30 cellular contexts compared by ENCODE assay signal in the genomic region with DNA sequence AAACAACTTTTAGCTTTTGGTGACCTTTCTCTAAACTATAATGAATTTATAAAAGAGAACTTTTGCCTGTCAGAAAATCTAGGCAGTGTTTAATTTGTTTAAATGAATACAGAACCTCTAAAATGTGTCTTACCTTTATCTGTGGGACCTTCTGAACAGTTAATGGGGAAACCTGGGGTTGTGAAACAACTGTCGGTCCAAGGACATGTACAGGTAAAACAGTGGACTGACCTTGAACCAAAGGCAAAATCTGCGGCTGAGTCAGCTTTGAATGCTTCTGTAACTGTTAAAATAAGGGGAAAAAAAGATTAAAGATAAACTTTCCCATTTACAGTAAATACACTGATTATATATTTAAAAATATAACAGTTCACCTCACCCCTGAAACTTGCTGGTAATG.
"Had no signal": no experiment of that assay in that cellular context is flagged by ENCODE, and none has a peak within 500 bp of the region (broad histone marks: within the 10 kb centered on the region; RNA-seq: fewer than 3 reads in every experiment).

No MANE protein-coding gene starts in this region.

- H3K9ac ChIP-seq: neural progenitor cell, parathyroid adenoma had no signal

- DNase-seq: naive thymus-derived CD4-positive, alpha-beta T cell; natural killer cell; occipital lobe; ovary; posterior cingulate gyrus; psoas muscle; right cardiac atrium; spleen; stimulated activated CD4-positive, alpha-beta T cell treated with anti-CD3 and anti-CD28 coated beads, Interleukin-12 subunit alpha, Interleukin-12 subunit beta, amount 100 ng/mL, for 4 hours; stimulated activated CD4-positive, alpha-beta T cell treated with anti-CD3 and anti-CD28 coated beads, Interleukin-1b, Interleukin-23, amount 100 ng/mL, for 48 hours; stimulated activated CD4-positive, alpha-beta T cell treated with anti-CD3 and anti-CD28 coated beads, Interleukin-4, amount 100 ng/mL, for 24 hours; stimulated activated naive B cell treated with anti-CD40 and anti-IgM and Interleukin-4, amounts not matched to agents 10 μg/mL and 1 μg/mL and 100 μg/mL, for 72 hours; stimulated activated naive CD4-positive, alpha-beta T cell treated with Interleukin-2 at 50 U/mL for 16 hours; stomach; thyroid gland; trophoblast cell; upper lobe of left lung had no signal

- FAIRE-seq: urothelium cell line had no signal

- H3K4me1 Mint-ChIP-seq: naive thymus-derived CD4-positive, alpha-beta T cell; natural killer cell; neural progenitor cell; stimulated activated effector memory CD8-positive, alpha-beta T cell treated with anti-CD3 and anti-CD28 coated beads, Interleukin-12 subunit alpha, Interleukin-12 subunit beta, amount 100 ng/mL, for 72 hours; stimulated activated naive B cell treated with anti-CD40 and anti-IgM and Interleukin-4, amounts not matched to agents 10 μg/mL and 1 μg/mL and 100 μg/mL, for 72 hours had no signal

- H3K9me3 Mint-ChIP-seq: naive thymus-derived CD4-positive, alpha-beta T cell; natural killer cell; nephron; neural progenitor cell; stimulated activated effector memory CD8-positive, alpha-beta T cell treated with anti-CD3 and anti-CD28 coated beads, Interleukin-12 subunit alpha, Interleukin-12 subunit beta, amount 100 ng/mL, for 72 hours; stimulated activated naive B cell treated with anti-CD40 and anti-IgM and Interleukin-4, amounts not matched to agents 10 μg/mL and 1 μg/mL and 100 μg/mL, for 72 hours; stimulated activated naive CD8-positive, alpha-beta T cell treated with anti-CD3 and anti-CD28 coated beads, Interleukin-15, Interleukin-2, amounts not matched to agents 100 ng/mL and 50 ng/mL, for 24 hours had no signal

- H3K9me3 ChIP-seq: ovary, psoas muscle, spleen, stomach, thoracic aorta, thyroid gland, tibial nerve, upper lobe of left lung, vagina had no signal

- H2AFZ ChIP-seq: neural progenitor cell, parathyroid adenoma had no signal

- H3K27me3 ChIP-seq: neural progenitor cell, ovary, spleen, thyroid gland, tibial nerve, upper lobe of left lung, vagina had no signal

- H3K4me3 Mint-ChIP-seq: naive thymus-derived CD4-positive, alpha-beta T cell; natural killer cell; nephron; neural progenitor cell; stimulated activated effector memory CD8-positive, alpha-beta T cell treated with anti-CD3 and anti-CD28 coated beads, Interleukin-12 subunit alpha, Interleukin-12 subunit beta, amount 100 ng/mL, for 72 hours; stimulated activated naive B cell treated with anti-CD40 and anti-IgM and Interleukin-4, amounts not matched to agents 10 μg/mL and 1 μg/mL and 100 μg/mL, for 72 hours; stimulated activated naive CD8-positive, alpha-beta T cell treated with anti-CD3 and anti-CD28 coated beads, Interleukin-15, Interleukin-2, amounts not matched to agents 100 ng/mL and 50 ng/mL, for 24 hours had no signal

- H3K36me3 Mint-ChIP-seq: naive thymus-derived CD4-positive, alpha-beta T cell; natural killer cell; stimulated activated effector memory CD8-positive, alpha-beta T cell treated with anti-CD3 and anti-CD28 coated beads, Interleukin-12 subunit alpha, Interleukin-12 subunit beta, amount 100 ng/mL, for 72 hours; stimulated activated naive B cell treated with anti-CD40 and anti-IgM and Interleukin-4, amounts not matched to agents 10 μg/mL and 1 μg/mL and 100 μg/mL, for 72 hours had no signal

- H3K27ac Mint-ChIP-seq: naive thymus-derived CD4-positive, alpha-beta T cell; natural killer cell; nephron; neural progenitor cell; progenitor cell of endocrine pancreas; stimulated activated effector memory CD8-positive, alpha-beta T cell treated with anti-CD3 and anti-CD28 coated beads, Interleukin-12 subunit alpha, Interleukin-12 subunit beta, amount 100 ng/mL, for 72 hours; stimulated activated naive B cell treated with anti-CD40 and anti-IgM and Interleukin-4, amounts not matched to agents 10 μg/mL and 1 μg/mL and 100 μg/mL, for 72 hours; stimulated activated naive CD8-positive, alpha-beta T cell treated with anti-CD3 and anti-CD28 coated beads, Interleukin-15, Interleukin-2, amounts not matched to agents 100 ng/mL and 50 ng/mL, for 24 hours had no signal

- H3K79me2 ChIP-seq: parathyroid adenoma had no signal

- H3K27ac ChIP-seq: neural progenitor cell, ovary, parathyroid adenoma, psoas muscle, skin epidermis, spleen, stomach, thoracic aorta, thyroid gland, tibial nerve, upper lobe of left lung, vagina had no signal

- ATAC-seq: naive thymus-derived CD4-positive, alpha-beta T cell; natural killer cell; psoas muscle; right cardiac atrium; sciatic nerve; stimulated activated effector memory CD8-positive, alpha-beta T cell treated with anti-CD3 and anti-CD28 coated beads, Interleukin-12 subunit alpha, Interleukin-12 subunit beta, amount 100 ng/mL, for 72 hours; stimulated activated naive B cell treated with anti-CD40 and anti-IgM and Interleukin-4, amounts not matched to agents 10 μg/mL and 1 μg/mL and 100 μg/mL, for 72 hours had no signal

- H3K4me1 ChIP-seq: neural progenitor cell, parathyroid adenoma, psoas muscle, spleen, stomach, thyroid gland, tibial nerve, upper lobe of left lung, vagina had no signal

- H3K4me2 ChIP-seq: neural progenitor cell, smooth muscle cell had no signal

- H3K36me3 ChIP-seq: ovary, spleen, stomach, thoracic aorta, thyroid gland, upper lobe of left lung, vagina had no signal

- H3K4me3 ChIP-seq: neural progenitor cell, ovary, psoas muscle, skin epidermis, smooth muscle cell, spleen, stomach, thoracic aorta, thyroid gland, tibial nerve, upper lobe of left lung, vagina had no signal

- H3K27me3 Mint-ChIP-seq: naive thymus-derived CD4-positive, alpha-beta T cell; progenitor cell of endocrine pancreas; stimulated activated naive CD8-positive, alpha-beta T cell treated with anti-CD3 and anti-CD28 coated beads, Interleukin-15, Interleukin-2, amounts not matched to agents 100 ng/mL and 50 ng/mL, for 24 hours had no signal
